Comparison of ENCODE assay signal across 9 cellular contexts in genomic region chr1:9787702-9788101, GRCh38. TPM values are rescaled to one million over a fixed set of nuclear protein-coding genes. Genes with fewer than 3 reads are reported as not detected.
DNase-seq lines count a peak whose midpoint lies in the region; ATAC-seq and TF ChIP-seq lines count a peak whose summit lies in the region.
"Had no signal": no experiment of that assay in that cellular context is flagged by ENCODE, and none has a peak within 500 bp of the region (broad histone marks: within the 10 kb centered on the region; RNA-seq: fewer than 3 reads in every experiment).

No MANE protein-coding gene starts in this region.

- CTCF ChIA-PET in PC-3 (lab: Charles Lee): no interaction called here

- no peaks in the 10 kb centered on the region for H3K9me3 ChIP-seq in neural progenitor cell (ENCODE audit: low read depth)
- H3K9me3 ChIP-seq in left ventricle myocardium inferior (replicated peaks): no peaks in the 10 kb centered on the region
- no peaks in the 10 kb centered on the region for H3K9me3 ChIP-seq in PC-3 (ENCODE audit: low read length)

- H3K27ac Mint-ChIP-seq in neural progenitor cell: peak overlapping the region; percentile 5

- H4K20me1 ChIP-seq in neural progenitor cell (ENCODE audit: low read depth) (peaks cover 81% of the 10 kb centered on the region), PC-3 (ENCODE audit: low read length) (peaks cover 15% of the 10 kb centered on the region)

- no peaks in the 10 kb centered on the region for H3K9me2 ChIP-seq in PC-3 (replicated peaks; ENCODE audit: low read length)

- H3K4me1 ChIP-seq in neural progenitor cell (peaks cover 5% of the 10 kb centered on the region), left ventricle myocardium inferior (peaks cover 8% of the 10 kb centered on the region), PC-3 (ENCODE audit: insufficient read depth, low read length) (peaks cover 13% of the 10 kb centered on the region)

- peaks cover 22% of the 10 kb centered on the region for H3K4me1 Mint-ChIP-seq in neural progenitor cell

- H3K9me3 Mint-ChIP-seq in neural progenitor cell: peaks cover 6% of the 10 kb centered on the region

- intact Hi-C loops in left ventricle myocardium inferior (cut with micrococcal nuclease): no loop called here
- intact Hi-C loops in PC-3 (cut with micrococcal nuclease): loop anchor here (10.0 kb wide), 1 partner anchor 357 kb away; no protein-coding TSS in a partner anchor

- H2AFZ ChIP-seq in neural progenitor cell (replicated peaks) (no peak overlapping the region), PC-3 (ENCODE audit: low read length) (no peak overlapping the region)

- H3K4me2 ChIP-seq in neural progenitor cell (no peak overlapping the region), PC-3 (ENCODE audit: low read length) (no peak overlapping the region)

- peaks cover 14% of the 10 kb centered on the region for H3K36me3 Mint-ChIP-seq in neural progenitor cell

- H3K27me3 Mint-ChIP-seq in neural progenitor cell (ENCODE audit: insufficient read depth, low read depth): peaks cover 5% of the 10 kb centered on the region

- H3F3A ChIP-seq in neural progenitor cell (ENCODE audit: low read depth): peaks cover 19% of the 10 kb centered on the region
- no peaks in the 10 kb centered on the region for H3F3A ChIP-seq in PC-3 (ENCODE audit: low read length, unreplicated experiment)

- H3K9ac ChIP-seq in neural progenitor cell (no peak overlapping the region), PC-3 (ENCODE audit: low read length) (no peak overlapping the region)

- H3K27me3 ChIP-seq in neural progenitor cell: no peaks in the 10 kb centered on the region
- H3K27me3 ChIP-seq in left ventricle myocardium inferior (ENCODE audit: low read depth): no peaks in the 10 kb centered on the region
- H3K27me3 ChIP-seq in PC-3 (ENCODE audit: low read length): no peaks in the 10 kb centered on the region

- peak; percentile 42 for DNase-seq in activated CD4-positive, alpha-beta T cell treated with anti-CD3 and anti-CD28 coated beads, Interleukin-2, amount 50 U/mL, for 1 hour
- no peak for DNase-seq in neural progenitor cell (ENCODE audit: low spot score)
- no peak for DNase-seq in AG08395 (ENCODE audit: low spot score)
- no peak for DNase-seq in left ventricle myocardium inferior
- DNase-seq in PC-3: no peak
- DNase-seq in NCI-H1105 treated with DMSO at 0.1 percent for 48 hours (lab: John Stamatoyannopoulos, UW): no peak
- DNase-seq: left cardiac atrium had no signal

- H3K4me3 ChIP-seq in neural progenitor cell: no peak overlapping the region
- no peak overlapping the region for H3K4me3 ChIP-seq in left ventricle myocardium inferior
- no peak overlapping the region for H3K4me3 ChIP-seq in PC-3 (ENCODE audit: low read length)

- no peak overlapping the region for H3K4me3 Mint-ChIP-seq in neural progenitor cell

- H3K27ac ChIP-seq in neural progenitor cell (no peak overlapping the region), left ventricle myocardium inferior (replicated peaks) (no peak overlapping the region), PC-3 (ENCODE audit: low read length) (no peak overlapping the region)

- TF ChIP-seq CTCF in neural progenitor cell (IDR thresholded peaks at IDR 0.05) (no peak), left ventricle myocardium inferior (IDR thresholded peaks at IDR 0.05; ENCODE audit: borderline replicate concordance) (no peak), PC-3 (conservative IDR thresholded peaks at IDR 0.05; ENCODE audit: low read depth, low read length) (no peak)

- ATAC-seq in GM18498 (IDR thresholded peaks at IDR 0.05; ENCODE audit: unreplicated experiment): peak; percentile 83
- peak; percentile 67 for ATAC-seq in HG03196 (IDR thresholded peaks at IDR 0.05; ENCODE audit: unreplicated experiment)
- no peak for ATAC-seq in PC-3

- peaks cover 100% of the 10 kb centered on the region for H3K79me2 ChIP-seq in neural progenitor cell (ENCODE audit: low read depth)
- H3K79me2 ChIP-seq in PC-3 (ENCODE audit: low read length): peaks cover 95% of the 10 kb centered on the region

- H3K36me3 ChIP-seq in neural progenitor cell (no peaks in the 10 kb centered on the region), left ventricle myocardium inferior (no peaks in the 10 kb centered on the region), PC-3 (ENCODE audit: low read depth, low read length) (no peaks in the 10 kb centered on the region; the same call in 1 of the 2 replicates)

- POLR2A ChIA-PET in PC-3 (lab: Charles Lee; ENCODE audit: unreplicated experiment): no interaction called here

- BruUV-seq in PC-3 (replicated peaks; lab: Mats Ljungman, UMichigan): no TSS peak

RNA-seq across cellular contexts. Expression of gene CLSTN1, which starts 36.1 kb away (rescaled TPM):
- total RNA-seq in neural progenitor cell (ENCODE audit: low replicate concordance) (75.4 and 112 TPM in 2 replicates), left ventricle myocardium inferior (63.5 TPM), PC-3 (2014; rRNA removed) (98.3 and 117 TPM in 2 replicates)
